ENCODE assay signal across 10 cellular contexts in genomic region chr18:48828713-48829442, GRCh38.
DNase-seq lines count a peak whose midpoint lies in the region; TF ChIP-seq lines count a peak whose summit lies in the region.
"Had no signal": no experiment of that assay in that cellular context is flagged by ENCODE, and none has a peak within 500 bp of the region (broad histone marks: within the 10 kb centered on the region; RNA-seq: fewer than 3 reads in every experiment).

No MANE protein-coding gene starts in this region.

- H3K4me1 ChIP-seq in neural progenitor cell, result peaks cover 60% of the 10 kb centered on the region
- peaks cover 29% of the 10 kb centered on the region for H3K4me1 ChIP-seq in effector memory CD4-positive, alpha-beta T cell (ENCODE audit: control insufficient read depth, insufficient read depth, low read length, poor library complexity, severe bottlenecking)

- no peak overlapping the region for H2AFZ ChIP-seq in neural progenitor cell (replicated peaks)

- H3K4me3 ChIP-seq in neural progenitor cell, result no peak overlapping the region
- H3K4me3 ChIP-seq in effector memory CD4-positive, alpha-beta T cell (ENCODE audit: insufficient read depth, low read depth, low read length, poor library complexity, severe bottlenecking), result no peak overlapping the region

- no peaks in the 10 kb centered on the region for H3K27me3 ChIP-seq in neural progenitor cell
- no peaks in the 10 kb centered on the region for H3K27me3 ChIP-seq in effector memory CD4-positive, alpha-beta T cell (replicated peaks; ENCODE audit: control insufficient read depth, insufficient read depth, low read length, poor library complexity, severe bottlenecking)

- H3K27ac ChIP-seq in C4-2B, result peak overlapping the region; percentile 5; the same call in 1 of the 2 replicates
- peak overlapping the region; percentile 47 for H3K27ac ChIP-seq in cingulate gyrus (ENCODE audit: low read depth, low read length)
- peak overlapping the region; percentile 83 for H3K27ac ChIP-seq in neural progenitor cell
- H3K27ac ChIP-seq in effector memory CD4-positive, alpha-beta T cell (ENCODE audit: insufficient read depth, low read length, poor library complexity, severe bottlenecking), result no peak overlapping the region

- H3K36me3 Mint-ChIP-seq in neural progenitor cell, result peaks cover 7% of the 10 kb centered on the region
- peaks cover 16% of the 10 kb centered on the region for H3K36me3 Mint-ChIP-seq in activated T-helper 2 cell treated with anti-CD3 and anti-CD28 coated beads, Interferon-gamma antibody, Interleukin-2, Interleukin-4, amounts not matched to agents 10 μg/mL and 5 μg/mL and 100 μg/mL, durations not matched to agents 14 hours and 24 hours and 36 hours (ENCODE audit: low read depth)
- H3K36me3 Mint-ChIP-seq in immature natural killer cell, result peaks cover 11 to 35% (median 24%) of the 10 kb centered on the region in 3 donors
- H3K36me3 Mint-ChIP-seq: activated naive CD4-positive, alpha-beta T cell treated with anti-CD3 and anti-CD28 coated beads, Interleukin-2, amount 50 U/mL, for 24 hours had no signal

- H3K4me3 Mint-ChIP-seq in neural progenitor cell, result peak overlapping the region; percentile 86
- no peak overlapping the region for H3K4me3 Mint-ChIP-seq in activated T-helper 2 cell treated with anti-CD3 and anti-CD28 coated beads, Interferon-gamma antibody, Interleukin-2, Interleukin-4, amounts not matched to agents 10 μg/mL and 5 μg/mL and 100 μg/mL, durations not matched to agents 14 hours and 24 hours and 36 hours (ENCODE audit: low read depth)
- peak overlapping the region in 1 of 5 donors; percentile 21 for H3K4me3 Mint-ChIP-seq in immature natural killer cell
- H3K4me3 Mint-ChIP-seq: activated naive CD4-positive, alpha-beta T cell treated with anti-CD3 and anti-CD28 coated beads, Interleukin-2, amount 50 U/mL, for 24 hours had no signal

- H3F3A ChIP-seq in neural progenitor cell (ENCODE audit: low read depth), result peaks cover 37% of the 10 kb centered on the region

- no peaks in the 10 kb centered on the region for H3K9me3 ChIP-seq in neural progenitor cell (ENCODE audit: low read depth)
- no peaks in the 10 kb centered on the region for H3K9me3 ChIP-seq in effector memory CD4-positive, alpha-beta T cell (ENCODE audit: control insufficient read depth, low read length)

- no peaks in the 10 kb centered on the region for H4K20me1 ChIP-seq in neural progenitor cell (ENCODE audit: low read depth)

- peak overlapping the region; percentile 60 for H3K4me2 ChIP-seq in neural progenitor cell

- no peak overlapping the region for H3K9ac ChIP-seq in neural progenitor cell

- H3K27me3 Mint-ChIP-seq in neural progenitor cell (ENCODE audit: insufficient read depth, low read depth) (peaks cover 6% of the 10 kb centered on the region), immature natural killer cell (ENCODE audit: low read depth in 3 of 3) (peaks cover 3 to 6% (median 4%) of the 10 kb centered on the region in 3 donors)
- H3K27me3 Mint-ChIP-seq in activated T-helper 2 cell treated with anti-CD3 and anti-CD28 coated beads, Interferon-gamma antibody, Interleukin-2, Interleukin-4, amounts not matched to agents 10 μg/mL and 5 μg/mL and 100 μg/mL, durations not matched to agents 14 hours and 24 hours and 36 hours (ENCODE audit: low read depth), result no peaks in the 10 kb centered on the region
- H3K27me3 Mint-ChIP-seq: activated naive CD4-positive, alpha-beta T cell treated with anti-CD3 and anti-CD28 coated beads, Interleukin-2, amount 50 U/mL, for 24 hours had no signal

- H3K36me3 ChIP-seq in neural progenitor cell, result no peaks in the 10 kb centered on the region
- H3K36me3 ChIP-seq in effector memory CD4-positive, alpha-beta T cell (ENCODE audit: control insufficient read depth, insufficient read depth, low read length), result no peaks in the 10 kb centered on the region

- H3K79me2 ChIP-seq in neural progenitor cell (ENCODE audit: low read depth), result no peaks in the 10 kb centered on the region

- H3K27ac Mint-ChIP-seq in neural progenitor cell (peak overlapping the region; percentile 100), immature natural killer cell (peak overlapping the region in 3 of 6 donors; percentile 16 to 55 (median 49))
- H3K27ac Mint-ChIP-seq in activated T-helper 2 cell treated with anti-CD3 and anti-CD28 coated beads, Interferon-gamma antibody, Interleukin-2, Interleukin-4, amounts not matched to agents 10 μg/mL and 5 μg/mL and 100 μg/mL, durations not matched to agents 14 hours and 24 hours and 36 hours, result no peak overlapping the region
- H3K27ac Mint-ChIP-seq: activated naive CD4-positive, alpha-beta T cell treated with anti-CD3 and anti-CD28 coated beads, Interleukin-2, amount 50 U/mL, for 24 hours had no signal

- H3K4me1 Mint-ChIP-seq in neural progenitor cell (peaks cover 93% of the 10 kb centered on the region), immature natural killer cell (peaks cover 69 to 86% of the 10 kb centered on the region in 2 donors)
- peaks cover 35% of the 10 kb centered on the region for H3K4me1 Mint-ChIP-seq in activated T-helper 2 cell treated with anti-CD3 and anti-CD28 coated beads, Interferon-gamma antibody, Interleukin-2, Interleukin-4, amounts not matched to agents 10 μg/mL and 5 μg/mL and 100 μg/mL, durations not matched to agents 14 hours and 24 hours and 36 hours (ENCODE audit: low read depth)

- DNase-seq in NCI-H1436 treated with DMSO at 0.1 percent for 48 hours (lab: John Stamatoyannopoulos, UW), result peak; percentile 27
- peak; percentile 30 for DNase-seq in neural progenitor cell (ENCODE audit: low spot score)
- no peak for DNase-seq in activated T-helper 2 cell treated with anti-CD3 and anti-CD28 coated beads, Interferon-gamma antibody, Interleukin-2, Interleukin-4, amounts not matched to agents 10 μg/mL and 5 μg/mL and 100 μg/mL, durations not matched to agents 14 hours and 24 hours and 36 hours (ENCODE audit: low spot score)
- DNase-seq in effector memory CD4-positive, alpha-beta T cell, result no peak
- no peak for DNase-seq in immature natural killer cell
- no peak for DNase-seq in foreskin melanocyte
- DNase-seq: hypothalamus had no signal

- intact Hi-C loops in activated T-helper 2 cell treated with anti-CD3 and anti-CD28 coated beads, Interferon-gamma antibody, Interleukin-2, Interleukin-4, amounts not matched to agents 10 μg/mL and 5 μg/mL and 100 μg/mL, durations not matched to agents 14 hours and 24 hours and 36 hours (cut with micrococcal nuclease), result no loop called here

- no peak for TF ChIP-seq CTCF in C4-2B (conservative IDR thresholded peaks at IDR 0.05)
- TF ChIP-seq CTCF in neural progenitor cell (IDR thresholded peaks at IDR 0.05), result no peak

- H3K9me3 Mint-ChIP-seq in neural progenitor cell (peaks cover 7% of the 10 kb centered on the region), immature natural killer cell (no peaks in the 10 kb centered on the region)
- peaks cover 2% of the 10 kb centered on the region for H3K9me3 Mint-ChIP-seq in activated T-helper 2 cell treated with anti-CD3 and anti-CD28 coated beads, Interferon-gamma antibody, Interleukin-2, Interleukin-4, amounts not matched to agents 10 μg/mL and 5 μg/mL and 100 μg/mL, durations not matched to agents 14 hours and 24 hours and 36 hours
- H3K9me3 Mint-ChIP-seq: activated naive CD4-positive, alpha-beta T cell treated with anti-CD3 and anti-CD28 coated beads, Interleukin-2, amount 50 U/mL, for 24 hours had no signal

Comparison
In these comparisons a context has a peak if more than half of its experiments do, and no peak if none do; other contexts are left out.
1. DNase-seq: peak in NCI-H1436 treated with DMSO at 0.1 percent for 48 hours (single experiment) and neural progenitor cell (single experiment); none in activated T-helper 2 cell treated with anti-CD3 and anti-CD28 coated beads, Interferon-gamma antibody, Interleukin-2, Interleukin-4, amounts not matched to agents 10 μg/mL and 5 μg/mL and 100 μg/mL, durations not matched to agents 14 hours and 24 hours and 36 hours (single experiment), effector memory CD4-positive, alpha-beta T cell (0 of 3), immature natural killer cell (0 of 3) and foreskin melanocyte (single experiment).